In genomic region chr1:161671045-161671823, GRCh38 we compare ENCODE assay signal across 11 cellular contexts. TPM values are rescaled to one million over a fixed set of nuclear protein-coding genes. Genes with fewer than 3 reads are reported as not detected.
A peak's percentile ranks its signal among the peaks of the same experiment; 100 is the strongest.
DNase-seq lines count a peak whose midpoint lies in the region; ATAC-seq and TF ChIP-seq lines count a peak whose summit lies in the region.
"Not testable (repeated sequence)": the region's sequence is repeated elsewhere in the genome, so short reads cannot be mapped to it uniquely, and the experiment has no call there.
"Had no signal": no experiment of that assay in that cellular context is flagged by ENCODE, and none has a peak within 500 bp of the region (broad histone marks: within the 10 kb centered on the region; RNA-seq: fewer than 3 reads in every experiment).

No MANE protein-coding gene starts in this region.

- 0 out of 2 replicates have a peak overlapping the region, but pooled peaks have one; percentile 3 for H2AFZ ChIP-seq in Loucy (ENCODE audit: low read length)

- intact Hi-C loops in posterior vena cava (cut with DNase I) = not testable (repeated sequence)

- peak; percentile 43 for ATAC-seq in WTC11
- ATAC-seq in activated naive CD8-positive, alpha-beta T cell treated with anti-CD3 and anti-CD28 coated beads, Interleukin-2, amount 50 U/mL, for 24 hours = not testable (repeated sequence)

- H3K4me2 ChIP-seq in BLaER1 = peak overlapping the region; percentile 39
- H3K4me2 ChIP-seq in Loucy (ENCODE audit: low read depth, low read length, poor library complexity, severe bottlenecking) = not testable (repeated sequence)

- H3K36me3 ChIP-seq in BLaER1; Loucy (ENCODE audit: insufficient read depth, low read length): not testable (repeated sequence)

- not testable (repeated sequence) for H3K79me2 ChIP-seq in Loucy (ENCODE audit: insufficient read depth, low read length)

- CTCF ChIA-PET in WTC11 (lab: Charles Lee) = not testable (repeated sequence)

- not testable (repeated sequence) for H3F3A ChIP-seq in Loucy (ENCODE audit: low read depth)

- not testable (repeated sequence) for H3K9me3 Mint-ChIP-seq in WTC11; activated naive CD8-positive, alpha-beta T cell treated with anti-CD3 and anti-CD28 coated beads, Interleukin-2, amount 50 U/mL, for 24 hours; endothelial cell (ENCODE audit: unreplicated experiment); stimulated activated naive CD8-positive, alpha-beta T cell treated with anti-CD3 and anti-CD28 coated beads, Interleukin-15, Interleukin-2, amounts not matched to agents 100 ng/mL and 50 ng/mL, for 24 hours

- H3K27ac Mint-ChIP-seq in WTC11 = not testable (repeated sequence)
- peak overlapping the region; percentile 55 for H3K27ac Mint-ChIP-seq in activated naive CD8-positive, alpha-beta T cell treated with anti-CD3 and anti-CD28 coated beads, Interleukin-2, amount 50 U/mL, for 24 hours
- peak overlapping the region; percentile 48 for H3K27ac Mint-ChIP-seq in endothelial cell (ENCODE audit: unreplicated experiment)
- H3K27ac Mint-ChIP-seq in stimulated activated naive CD8-positive, alpha-beta T cell treated with anti-CD3 and anti-CD28 coated beads, Interleukin-15, Interleukin-2, amounts not matched to agents 100 ng/mL and 50 ng/mL, for 24 hours = peak overlapping the region; percentile 45

- H3K9ac ChIP-seq in BLaER1; Loucy (ENCODE audit: low read depth, low read length, poor library complexity, severe bottlenecking): not testable (repeated sequence)

- not testable (repeated sequence) for TF ChIP-seq CTCF in Loucy (conservative IDR thresholded peaks at IDR 0.05; ENCODE audit: low read length); WTC11 (IDR thresholded peaks at IDR 0.05); endothelial cell (IDR thresholded peaks at IDR 0.05; ENCODE audit: unreplicated experiment)

- not testable (repeated sequence) for H3K27me3 ChIP-seq in BLaER1; Loucy (ENCODE audit: insufficient read depth, low read length, poor library complexity, severe bottlenecking)

- DNase-seq in WTC11 (ENCODE audit: low spot score); activated naive CD8-positive, alpha-beta T cell treated with anti-CD3 and anti-CD28 coated beads, Interleukin-2, amount 50 U/mL, for 24 hours; endothelial cell (ENCODE audit: low spot score): not testable (repeated sequence)
- DNase-seq in kidney tubule cell (ENCODE audit: low spot score) = peak; percentile 4
- peak; percentile 79 for DNase-seq in posterior vena cava (ENCODE audit: low spot score)

- H3K4me3 Mint-ChIP-seq in WTC11; activated naive CD8-positive, alpha-beta T cell treated with anti-CD3 and anti-CD28 coated beads, Interleukin-2, amount 50 U/mL, for 24 hours; endothelial cell (ENCODE audit: unreplicated experiment); stimulated activated naive CD8-positive, alpha-beta T cell treated with anti-CD3 and anti-CD28 coated beads, Interleukin-15, Interleukin-2, amounts not matched to agents 100 ng/mL and 50 ng/mL, for 24 hours: not testable (repeated sequence)

- H3K27ac ChIP-seq in BLaER1 = not testable (repeated sequence)

- H3K9me3 ChIP-seq in BLaER1; Loucy (ENCODE audit: insufficient read depth, low read depth, low read length): not testable (repeated sequence)

- H3K27me3 Mint-ChIP-seq in WTC11 (ENCODE audit: low read depth); activated naive CD8-positive, alpha-beta T cell treated with anti-CD3 and anti-CD28 coated beads, Interleukin-2, amount 50 U/mL, for 24 hours; endothelial cell (ENCODE audit: unreplicated experiment); stimulated activated naive CD8-positive, alpha-beta T cell treated with anti-CD3 and anti-CD28 coated beads, Interleukin-15, Interleukin-2, amounts not matched to agents 100 ng/mL and 50 ng/mL, for 24 hours: not testable (repeated sequence)

- H3K4me1 Mint-ChIP-seq in WTC11 (peaks cover 15% of the 10 kb centered on the region), endothelial cell (ENCODE audit: unreplicated experiment) (peaks cover 14% of the 10 kb centered on the region)
- H3K4me1 Mint-ChIP-seq in activated naive CD8-positive, alpha-beta T cell treated with anti-CD3 and anti-CD28 coated beads, Interleukin-2, amount 50 U/mL, for 24 hours = peaks cover 15% of the 10 kb centered on the region
- H3K4me1 Mint-ChIP-seq in stimulated activated naive CD8-positive, alpha-beta T cell treated with anti-CD3 and anti-CD28 coated beads, Interleukin-15, Interleukin-2, amounts not matched to agents 100 ng/mL and 50 ng/mL, for 24 hours (ENCODE audit: low read depth) = peaks cover 15% of the 10 kb centered on the region

- POLR2A ChIA-PET in WTC11 (lab: Charles Lee) = not testable (repeated sequence)

- not testable (repeated sequence) for H3K4me1 ChIP-seq in BLaER1; Loucy (ENCODE audit: insufficient read depth, low read length, poor library complexity, severe bottlenecking)

- H3K4me3 ChIP-seq in BLaER1; Loucy (ENCODE audit: low read length, poor library complexity, severe bottlenecking): not testable (repeated sequence)

- not testable (repeated sequence) for H3K36me3 Mint-ChIP-seq in WTC11; activated naive CD8-positive, alpha-beta T cell treated with anti-CD3 and anti-CD28 coated beads, Interleukin-2, amount 50 U/mL, for 24 hours (ENCODE audit: low read depth); endothelial cell (ENCODE audit: low read depth, unreplicated experiment); stimulated activated naive CD8-positive, alpha-beta T cell treated with anti-CD3 and anti-CD28 coated beads, Interleukin-15, Interleukin-2, amounts not matched to agents 100 ng/mL and 50 ng/mL, for 24 hours (ENCODE audit: low read depth)

- H4K20me1 ChIP-seq in BLaER1; Loucy (ENCODE audit: insufficient read depth, low read length, poor library complexity, severe bottlenecking): not testable (repeated sequence)

- H3K9me2 ChIP-seq in Loucy (replicated peaks; ENCODE audit: low read depth, low read length) = not testable (repeated sequence)

TF ChIP-seq in WTC11, 78 proteins besides CTCF, POLR2A, EP300 and RAD21:
- peak; percentile 80; the same call in 1 of the 2 replicates for TF ChIP-seq ZNF263 (CRISPR knock-in tag; IDR thresholded peaks at IDR 0.05; ENCODE audit: low read depth)

RNA-seq across cellular contexts. Expression of gene FCGR2B, which starts 8.3 kb away (rescaled TPM):
- total RNA-seq in WTC11 (2021) = 0.09 to 0.11 TPM in 2 of 3 replicates, not detected in the other
- not detected for total RNA-seq in endothelial cell (ENCODE audit: unreplicated experiment)
- 10 to 100 TPM in 1 of 2 donors, 1 to 10 TPM in 1; 7.4 to 33.0 TPM for total RNA-seq in posterior vena cava
- total RNA-seq: Caco-2 had no signal

RNA-seq across cellular contexts. Expression of gene FCRLA, which starts 35.8 kb away (rescaled TPM):
- total RNA-seq in WTC11 (2021) (0.11 to 0.25 TPM (median 0.15 TPM) in 3 replicates), endothelial cell (ENCODE audit: unreplicated experiment) (not detected), posterior vena cava (under 1 TPM in 1 of 2 donors, not detected in 1; 0.19 TPM)
- total RNA-seq: Caco-2; CD4-positive, alpha-beta T cell had no signal

RNA-seq across cellular contexts. Expression of gene FCGR3B, which starts 40.3 kb away (rescaled TPM):
- total RNA-seq in WTC11 (2021) (not detected in 3 replicates), endothelial cell (ENCODE audit: unreplicated experiment) (not detected), posterior vena cava (1 to 10 TPM; 4.5 to 9.3 TPM)
- total RNA-seq: Caco-2; CD4-positive, alpha-beta T cell; GM12878 had no signal

RNA-seq across cellular contexts. Expression of gene FCRLB, which starts 50.1 kb away (rescaled TPM):
- total RNA-seq in WTC11 (2021) (0.16 to 0.50 TPM (median 0.37 TPM) in 3 replicates), endothelial cell (ENCODE audit: unreplicated experiment) (0.36 TPM), posterior vena cava (under 1 TPM; 0.38 to 0.74 TPM)
